ENCODE assay signal across 18 cellular contexts in genomic region chr13:70108276-70108845, GRCh38. TPM values are rescaled to one million over a fixed set of nuclear protein-coding genes. Genes with fewer than 3 reads are reported as not detected.
DNase-seq lines count a peak whose midpoint lies in the region; ATAC-seq and TF ChIP-seq lines count a peak whose summit lies in the region.
"Had no signal": no experiment of that assay in that cellular context is flagged by ENCODE, and none has a peak within 500 bp of the region (broad histone marks: within the 10 kb centered on the region; RNA-seq: fewer than 3 reads in every experiment).

A gene with protein sequence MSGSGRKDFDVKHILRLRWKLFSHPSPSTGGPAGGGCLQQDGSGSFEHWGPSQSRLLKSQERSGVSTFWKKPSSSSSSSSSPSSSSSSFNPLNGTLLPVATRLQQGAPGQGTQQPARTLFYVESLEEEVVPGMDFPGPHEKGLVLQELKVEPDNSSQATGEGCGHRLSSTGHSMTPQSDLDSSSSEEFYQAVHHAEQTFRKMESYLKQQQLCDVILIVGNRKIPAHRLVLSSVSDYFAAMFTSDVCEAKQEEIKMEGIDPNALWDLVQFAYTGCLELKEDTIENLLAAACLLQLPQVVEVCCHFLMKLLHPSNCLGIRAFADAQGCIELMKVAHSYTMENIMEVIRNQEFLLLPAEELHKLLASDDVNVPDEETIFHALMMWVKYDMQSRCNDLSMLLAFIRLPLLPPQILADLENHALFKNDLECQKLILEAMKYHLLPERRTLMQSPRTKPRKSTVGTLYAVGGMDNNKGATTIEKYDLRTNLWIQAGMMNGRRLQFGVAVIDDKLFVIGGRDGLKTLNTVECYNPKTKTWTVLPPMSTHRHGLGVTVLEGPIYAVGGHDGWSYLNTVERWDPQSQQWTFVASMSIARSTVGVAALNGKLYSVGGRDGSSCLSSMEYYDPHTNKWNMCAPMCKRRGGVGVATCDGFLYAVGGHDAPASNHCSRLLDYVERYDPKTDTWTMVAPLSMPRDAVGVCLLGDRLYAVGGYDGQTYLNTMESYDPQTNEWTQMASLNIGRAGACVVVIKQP (minus strand): TSS chr13:70108452. CDS start chr13:70107699, 753 bp downstream.

- H3K27ac ChIP-seq in trophoblast cell (ENCODE audit: low read depth, low read length) (no peak within 1 kb of the TSS), stomach (no peak within 1 kb of the TSS)
- H3K27ac ChIP-seq: ascending aorta, foreskin keratinocyte had no signal

- no peak for TF ChIP-seq CTCF in astrocyte of the spinal cord (IDR thresholded peaks at IDR 0.05; ENCODE audit: low read depth, low read length)
- TF ChIP-seq CTCF in stomach (IDR thresholded peaks at IDR 0.05): no peak

- no peak within 1 kb of the TSS for H4K91ac ChIP-seq in trophoblast cell (ENCODE audit: low read depth, low read length)

- no peak within 1 kb of the TSS for H2BK12ac ChIP-seq in trophoblast cell (ENCODE audit: low read length)

- TF ChIP-seq EP300 in stomach (IDR thresholded peaks at IDR 0.05): no peak

- intact Hi-C loops in stomach (cut with DNase I; ENCODE audit: low total_unique reads): no loop called here

- H3K36me3 ChIP-seq in iPS-15b (ENCODE audit: control insufficient read depth, insufficient read depth, low read length) (no peaks in the 10 kb centered on the region), trophoblast cell (ENCODE audit: control insufficient read depth in 1 of 2, insufficient read depth in 2 of 2, low read length in 2 of 2) (no peaks in the 10 kb centered on the region), stomach (no peaks in the 10 kb centered on the region)
- H3K36me3 ChIP-seq: ascending aorta had no signal

- H3K18ac ChIP-seq in trophoblast cell (ENCODE audit: low read length): no peak within 1 kb of the TSS

- H3K79me1 ChIP-seq in trophoblast cell (ENCODE audit: low read length): no peaks in the 10 kb centered on the region

- H3K9me3 ChIP-seq in iPS-15b (ENCODE audit: control insufficient read depth, insufficient read depth, low read length) (no peaks in the 10 kb centered on the region), trophoblast cell (ENCODE audit: insufficient read depth, low read depth, low read length) (peaks cover 2% of the 10 kb centered on the region), stomach (no peaks in the 10 kb centered on the region)
- H3K9me3 ChIP-seq: ascending aorta had no signal

- no peak within 1 kb of the TSS for H3K14ac ChIP-seq in trophoblast cell (ENCODE audit: low read length)

- H3K4me2 ChIP-seq in trophoblast cell (ENCODE audit: low read length): peak within 1 kb of the TSS; percentile 61

- TF ChIP-seq POLR2A in stomach (IDR thresholded peaks at IDR 0.05): no peak

- no peak within 1 kb of the TSS for H2BK120ac ChIP-seq in trophoblast cell (ENCODE audit: insufficient read depth, low read length, poor library complexity)

- H3K79me2 ChIP-seq in trophoblast cell (ENCODE audit: control insufficient read depth, insufficient read depth, low read length, poor library complexity): no peaks in the 10 kb centered on the region

- no peak within 1 kb of the TSS for H4K8ac ChIP-seq in trophoblast cell (ENCODE audit: low read depth, low read length)

- peak within 1 kb of the TSS; percentile 26 for H3K4me3 ChIP-seq in astrocyte of the spinal cord (ENCODE audit: low read depth, low read length)
- H3K4me3 ChIP-seq in iPS-15b (ENCODE audit: low read depth, low read length): peak within 1 kb of the TSS; percentile 61
- H3K4me3 ChIP-seq in trophoblast cell (ENCODE audit: low read depth, low read length): peak within 1 kb of the TSS; percentile 25
- peak within 1 kb of the TSS in 2 of 4 donors; percentile 6 to 27 for H3K4me3 ChIP-seq in stomach
- H3K4me3 ChIP-seq: ascending aorta had no signal

- no peak within 1 kb of the TSS for H3K4ac ChIP-seq in trophoblast cell (ENCODE audit: low read depth, low read length)

- H2BK5ac ChIP-seq in trophoblast cell (ENCODE audit: low read depth, low read length, poor library complexity): no peak within 1 kb of the TSS

- no peak within 1 kb of the TSS for H2AFZ ChIP-seq in trophoblast cell (ENCODE audit: insufficient read depth, low read length, poor library complexity)

- peak; percentile 78 for DNase-seq in NCI-H146 treated with DMSO at 0.1 percent for 48 hours (lab: John Stamatoyannopoulos, UW; ENCODE audit: unreplicated experiment)
- DNase-seq in astrocyte of the spinal cord (ENCODE audit: low read depth, low spot score): no peak
- DNase-seq in trophoblast cell: no peak
- DNase-seq in stomach: no peak
- DNase-seq in islet precursor cell: no peak
- no peak for DNase-seq in NCI-H446 treated with DMSO at 0.1 percent for 48 hours (lab: John Stamatoyannopoulos, UW)
- DNase-seq: activated effector memory CD4-positive, alpha-beta T cell treated with Interleukin-2 at 50 U/mL for 16 hours; DND-41; effector memory CD4-positive, alpha-beta T cell; naive thymus-derived CD4-positive, alpha-beta T cell had no signal

- H3K4me1 ChIP-seq in iPS-15b (ENCODE audit: control insufficient read depth, insufficient read depth, low read length): peaks cover 2% of the 10 kb centered on the region
- H3K4me1 ChIP-seq in trophoblast cell (ENCODE audit: control insufficient read depth in 1 of 2, insufficient read depth in 2 of 2, low read length in 2 of 2): peaks cover 0 to 7% of the 10 kb centered on the region in 2 experiments
- H3K4me1 ChIP-seq in stomach: peaks cover 0 to 10% (median 6%) of the 10 kb centered on the region in 4 donors
- H3K4me1 ChIP-seq: ascending aorta, foreskin keratinocyte had no signal

- ATAC-seq in GM21515 (IDR thresholded peaks at IDR 0.05; ENCODE audit: unreplicated experiment): no peak
- ATAC-seq: foreskin keratinocyte, left lobe of liver had no signal

- H4K12ac ChIP-seq in trophoblast cell (ENCODE audit: low read depth, low read length): no peak within 1 kb of the TSS

- no peak within 1 kb of the TSS for H2AK5ac ChIP-seq in trophoblast cell (ENCODE audit: low read length)

- in situ Hi-C loops in astrocyte of the spinal cord (cut with HindIII; ENCODE audit: low sequenced_read_pairs): no loop called here

- H3K27me3 ChIP-seq in iPS-15b (ENCODE audit: control insufficient read depth, insufficient read depth, low read length) (peaks cover 38% of the 10 kb centered on the region), trophoblast cell (ENCODE audit: insufficient read depth, low read length) (peaks cover 21% of the 10 kb centered on the region), stomach (peaks cover 0 to 20% (median 9%) of the 10 kb centered on the region in 3 donors)
- H3K27me3 ChIP-seq: ascending aorta, foreskin keratinocyte had no signal

- WGBS in trophoblast cell (ENCODE audit: extremely low coverage, insufficient coverage, insufficient read length): no CpG with 5 or more reads among the region's 13 CpGs
- WGBS in stomach, 5 donors: 42 to 70% (median 57%) methylated on average over 13 of the region's 13 CpGs

- no peak within 1 kb of the TSS for H3K23ac ChIP-seq in trophoblast cell (ENCODE audit: low read length)

- H3K9ac ChIP-seq in iPS-15b (ENCODE audit: low read depth, low read length) (no peak within 1 kb of the TSS), trophoblast cell (ENCODE audit: low read length) (no peak within 1 kb of the TSS)

RNA-seq across cellular contexts. Expression of the gene that starts here (rescaled TPM):
- not detected in 2 replicates for polyA plus RNA-seq in trophoblast cell (2013)
- total RNA-seq in stomach: under 1 TPM in 3 of 5 donors, not detected in 2; 0.14 to 0.45 (median 0.37) TPM
- not detected for polyA plus RNA-seq in stomach
- total RNA-seq: activated CD8-positive, alpha-beta memory T cell treated with anti-CD3 and anti-CD28 coated beads for 36 hours; ascending aorta; foreskin keratinocyte; left lobe of liver; naive thymus-derived CD4-positive, alpha-beta T cell; OCI-LY7 had no signal
- polyA plus RNA-seq: foreskin keratinocyte; naive thymus-derived CD4-positive, alpha-beta T cell; urinary bladder had no signal
